Comparison of ENCODE assay signal across 1 cellular context in genomic region chr20:25459111-25459830, GRCh38.
TF ChIP-seq lines count a peak whose summit lies in the region.

No MANE protein-coding gene starts in this region.

TF ChIP-seq in HepG2, 621 proteins besides CTCF, POLR2A, EP300 and RAD21 (continued from another document):
- TF ChIP-seq PRDM4 (CRISPR knock-in tag; IDR thresholded peaks at IDR 0.05; ENCODE audit: borderline replicate concordance) (no peak), ZNF496 (CRISPR knock-in tag; IDR thresholded peaks at IDR 0.05; ENCODE audit: insufficient replicate concordance) (no peak), GABPB1 (CRISPR knock-in tag; IDR thresholded peaks at IDR 0.05) (no peak), ZNF569 (CRISPR knock-in tag; IDR thresholded peaks at IDR 0.05; ENCODE audit: borderline replicate concordance) (no peak), AGO2 (optimal IDR thresholded peaks at IDR 0.05; ENCODE audit: low read depth, low read length) (peak; percentile 60), ZNF207 (IDR thresholded peaks at IDR 0.05; ENCODE audit: borderline replicate concordance) (no peak)
- TF ChIP-seq, protein P1, sequence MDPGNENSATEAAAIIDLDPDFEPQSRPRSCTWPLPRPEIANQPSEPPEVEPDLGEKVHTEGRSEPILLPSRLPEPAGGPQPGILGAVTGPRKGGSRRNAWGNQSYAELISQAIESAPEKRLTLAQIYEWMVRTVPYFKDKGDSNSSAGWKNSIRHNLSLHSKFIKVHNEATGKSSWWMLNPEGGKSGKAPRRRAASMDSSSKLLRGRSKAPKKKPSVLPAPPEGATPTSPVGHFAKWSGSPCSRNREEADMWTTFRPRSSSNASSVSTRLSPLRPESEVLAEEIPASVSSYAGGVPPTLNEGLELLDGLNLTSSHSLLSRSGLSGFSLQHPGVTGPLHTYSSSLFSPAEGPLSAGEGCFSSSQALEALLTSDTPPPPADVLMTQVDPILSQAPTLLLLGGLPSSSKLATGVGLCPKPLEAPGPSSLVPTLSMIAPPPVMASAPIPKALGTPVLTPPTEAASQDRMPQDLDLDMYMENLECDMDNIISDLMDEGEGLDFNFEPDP (CRISPR knock-in tag; conservative IDR thresholded peaks at IDR 0.05) = no peak
